In the genomic region with DNA sequence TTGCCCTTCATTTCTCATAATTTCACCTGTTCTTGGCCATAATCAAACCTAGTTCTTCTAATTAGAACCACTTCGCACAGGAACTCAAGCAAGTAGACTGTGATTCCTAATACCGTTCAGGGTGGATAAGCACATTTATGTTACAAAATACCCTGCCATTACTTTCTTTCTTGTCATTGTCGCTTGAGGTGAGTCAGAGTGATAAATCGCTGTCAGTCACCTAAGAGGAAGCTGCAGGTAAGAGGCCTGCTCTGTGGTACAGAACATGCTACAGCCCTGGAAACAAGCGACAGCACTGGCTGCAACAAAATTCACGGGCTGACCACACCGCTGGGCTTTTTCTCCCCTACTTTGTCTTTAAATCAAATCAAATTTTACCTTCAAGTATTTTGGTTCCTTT, we compare ENCODE assay signal across 14 cellular contexts.
"Had no signal": no experiment of that assay in that cellular context is flagged by ENCODE, and none has a peak within 500 bp of the region (broad histone marks: within the 10 kb centered on the region; RNA-seq: fewer than 3 reads in every experiment).

No MANE protein-coding gene starts in this region.

- H3K4me1 Mint-ChIP-seq: memory B cell had no signal

- H3K9me3 Mint-ChIP-seq: activated naive CD8-positive, alpha-beta T cell treated with anti-CD3 and anti-CD28 coated beads for 36 hours; memory B cell; naive thymus-derived CD8-positive, alpha-beta T cell; stimulated activated naive B cell treated with anti-CD40 and anti-IgM and Interleukin-4, amounts not matched to agents 10 μg/mL and 1 μg/mL and 100 μg/mL, for 72 hours had no signal

- H3K4me3 ChIP-seq: gastrocnemius medialis, thoracic aorta had no signal

- DNase-seq: activated CD4-positive, alpha-beta T cell treated with anti-CD3 and anti-CD28 coated beads, Interleukin-2, amount 50 U/mL, for 48 hours; activated naive CD4-positive, alpha-beta T cell; activated naive CD8-positive, alpha-beta T cell treated with anti-CD3 and anti-CD28 coated beads for 36 hours; activated T-cell treated with anti-CD3 and anti-CD28 coated beads for 4 hours; amniotic stem cell; effector CD4-positive, alpha-beta T cell; gastrocnemius medialis; head of caudate nucleus; naive thymus-derived CD8-positive, alpha-beta T cell; stimulated activated naive B cell treated with anti-CD40 and anti-IgM and Interleukin-4, amounts not matched to agents 10 μg/mL and 1 μg/mL and 100 μg/mL, for 72 hours had no signal

- ATAC-seq: esophagus mucosa; gastrocnemius medialis; naive thymus-derived CD8-positive, alpha-beta T cell; stimulated activated naive B cell treated with anti-CD40 and anti-IgM and Interleukin-4, amounts not matched to agents 10 μg/mL and 1 μg/mL and 100 μg/mL, for 72 hours had no signal

- H3K27ac ChIP-seq: gastrocnemius medialis, neutrophil, thoracic aorta had no signal

- H3K4me3 Mint-ChIP-seq: activated naive CD8-positive, alpha-beta T cell treated with anti-CD3 and anti-CD28 coated beads for 36 hours; memory B cell; naive thymus-derived CD8-positive, alpha-beta T cell; stimulated activated naive B cell treated with anti-CD40 and anti-IgM and Interleukin-4, amounts not matched to agents 10 μg/mL and 1 μg/mL and 100 μg/mL, for 72 hours had no signal

- H3K27me3 ChIP-seq: gastrocnemius medialis, neutrophil had no signal

- H3K27me3 Mint-ChIP-seq: activated naive CD8-positive, alpha-beta T cell treated with anti-CD3 and anti-CD28 coated beads for 36 hours; memory B cell; naive thymus-derived CD8-positive, alpha-beta T cell; stimulated activated naive B cell treated with anti-CD40 and anti-IgM and Interleukin-4, amounts not matched to agents 10 μg/mL and 1 μg/mL and 100 μg/mL, for 72 hours had no signal

- H3K27ac Mint-ChIP-seq: activated naive CD8-positive, alpha-beta T cell treated with anti-CD3 and anti-CD28 coated beads for 36 hours; memory B cell; naive thymus-derived CD8-positive, alpha-beta T cell; stimulated activated naive B cell treated with anti-CD40 and anti-IgM and Interleukin-4, amounts not matched to agents 10 μg/mL and 1 μg/mL and 100 μg/mL, for 72 hours had no signal

- H3K9me3 ChIP-seq: gastrocnemius medialis, neutrophil, thoracic aorta had no signal
